Comparison of ENCODE assay signal across 14 cellular contexts in the genomic region with DNA sequence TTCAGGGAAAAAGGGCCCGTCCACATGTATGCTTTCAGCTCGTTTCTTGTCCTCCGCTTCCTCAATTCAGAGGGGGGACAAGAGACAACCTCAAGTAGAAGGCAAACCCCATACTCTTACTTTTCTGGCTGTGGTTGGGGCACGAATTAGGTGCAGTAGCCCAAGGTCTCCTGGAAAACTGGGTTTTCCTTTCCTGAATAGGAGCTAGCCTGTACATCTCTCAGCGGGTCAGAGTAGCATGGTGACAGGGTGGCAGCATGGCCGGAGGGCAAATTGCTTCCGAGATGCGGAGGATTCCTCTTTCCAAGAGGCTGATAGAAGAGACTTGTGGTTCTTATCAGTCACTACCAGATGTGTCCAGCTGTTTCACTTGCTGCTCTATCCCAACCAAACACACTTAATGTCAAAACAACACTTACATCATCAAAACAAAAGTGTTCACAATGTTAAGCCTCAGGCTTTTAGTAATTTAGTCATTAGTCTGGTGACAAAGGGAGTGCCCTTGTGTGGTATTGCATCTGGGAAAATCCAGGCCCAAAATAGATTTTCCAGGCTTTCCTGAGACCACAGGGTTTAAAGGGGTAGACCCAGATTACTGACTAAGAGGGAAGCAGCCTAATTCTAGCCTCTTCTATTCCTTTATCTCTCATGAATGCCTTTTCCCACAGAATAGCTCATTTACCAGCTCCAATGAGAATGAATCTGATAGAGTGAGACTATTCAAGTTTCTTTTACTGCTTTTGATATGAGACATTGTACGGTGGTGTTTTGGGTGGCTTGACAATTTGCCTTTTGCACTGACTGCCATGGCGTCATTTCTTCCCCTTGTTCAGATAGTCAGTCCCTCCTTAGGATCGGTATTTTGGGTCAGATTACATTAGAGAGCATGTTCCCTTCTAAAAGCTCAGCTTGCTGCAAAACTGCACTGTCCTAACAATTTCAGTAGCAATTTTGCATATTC.
DNase-seq lines count a peak whose midpoint lies in the region; ATAC-seq and TF ChIP-seq lines count a peak whose summit lies in the region.
"Had no signal": no experiment of that assay in that cellular context is flagged by ENCODE, and none has a peak within 500 bp of the region (broad histone marks: within the 10 kb centered on the region; RNA-seq: fewer than 3 reads in every experiment).

No MANE protein-coding gene starts in this region.

- H3K27me3 Mint-ChIP-seq in MCF 10A (ENCODE audit: insufficient read depth, unreplicated experiment), result no peaks in the 10 kb centered on the region

- H3K4me1 Mint-ChIP-seq in MCF 10A (ENCODE audit: insufficient read depth, unreplicated experiment), result peaks cover 38% of the 10 kb centered on the region
- H3K4me1 Mint-ChIP-seq: activated T-helper 17 cell treated with anti-CD3 and anti-CD28 coated beads, Interleukin-2, amount 50 U/mL, for 72 hours had no signal

- no peak overlapping the region for H3K9ac ChIP-seq in mammary epithelial cell (ENCODE audit: insufficient read depth, low read length)
- H3K9ac ChIP-seq: KMS-11, parathyroid adenoma had no signal

- no peak overlapping the region for H2AFZ ChIP-seq in mammary epithelial cell (ENCODE audit: low read depth, low read length)
- H2AFZ ChIP-seq: parathyroid adenoma had no signal

- no peaks in the 10 kb centered on the region for H3K79me2 ChIP-seq in mammary epithelial cell (ENCODE audit: insufficient read depth, low read length)
- H3K79me2 ChIP-seq: parathyroid adenoma had no signal

- no peaks in the 10 kb centered on the region for H3K9me3 ChIP-seq in mammary epithelial cell (replicated peaks; ENCODE audit: insufficient read depth, low read length)
- H3K9me3 ChIP-seq in left lung, result no peaks in the 10 kb centered on the region
- no peaks in the 10 kb centered on the region for H3K9me3 ChIP-seq in vagina

- ATAC-seq in left lung, result peak; percentile 63
- ATAC-seq: activated T-helper 17 cell treated with anti-CD3 and anti-CD28 coated beads, Interleukin-2, amount 50 U/mL, for 72 hours had no signal

- no peaks in the 10 kb centered on the region for H4K20me1 ChIP-seq in mammary epithelial cell (ENCODE audit: insufficient read depth, low read length)

- H3K36me3 Mint-ChIP-seq in MCF 10A (ENCODE audit: insufficient read depth, unreplicated experiment), result no peaks in the 10 kb centered on the region

- DNase-seq in mammary epithelial cell (peak; percentile 74), MCF 10A (ENCODE audit: unreplicated experiment) (no peak), epithelial cell of esophagus (ENCODE audit: low read depth) (peak; percentile 73), left lung (no peak), vagina (ENCODE audit: extremely low spot score in 2 of 2) (no peak), mesenteric fat pad (ENCODE audit: low spot score) (no peak), DMS114 treated with DMSO at 0.1 percent for 48 hours (lab: John Stamatoyannopoulos, UW; ENCODE audit: unreplicated experiment) (no peak), CD1c-positive myeloid dendritic cell (ENCODE audit: extremely low spot score) (no peak)
- DNase-seq: 8988T; activated CD4-positive, CD25-positive, alpha-beta regulatory T cell treated with anti-CD3 and anti-CD28 coated beads, Interleukin-2, amount 50 U/mL, for 72 hours had no signal

- no peak overlapping the region for H3K4me3 Mint-ChIP-seq in MCF 10A (ENCODE audit: unreplicated experiment)
- H3K4me3 Mint-ChIP-seq: activated T-helper 17 cell treated with anti-CD3 and anti-CD28 coated beads, Interleukin-2, amount 50 U/mL, for 72 hours; dendritic cell treated with granulocyte-macrophage colony-stimulating factor and Interleukin-4, amounts not matched to agents 40 ng/mL and 50 ng/mL, for 4 days had no signal

- dilution Hi-C loops in mammary epithelial cell (cut with HindIII; ENCODE audit: low sequenced_read_pairs), result no loop called here

- H3K36me3 ChIP-seq in mammary epithelial cell (ENCODE audit: insufficient read depth, low read length) (no peaks in the 10 kb centered on the region), left lung (no peaks in the 10 kb centered on the region), vagina (no peaks in the 10 kb centered on the region)

- H3K27ac ChIP-seq in mammary epithelial cell (ENCODE audit: insufficient read depth, low read depth, low read length), result no peak overlapping the region
- H3K27ac ChIP-seq in left lung, result no peak overlapping the region
- H3K27ac ChIP-seq in vagina, result peak overlapping the region; percentile 34
- H3K27ac ChIP-seq: KMS-11, parathyroid adenoma had no signal

- H3K27me3 ChIP-seq in mammary epithelial cell (ENCODE audit: insufficient read depth, low read length) (no peaks in the 10 kb centered on the region), left lung (no peaks in the 10 kb centered on the region), vagina (no peaks in the 10 kb centered on the region)

- no peak overlapping the region for H3K27ac Mint-ChIP-seq in MCF 10A (ENCODE audit: low read depth, unreplicated experiment)
- H3K27ac Mint-ChIP-seq: activated T-helper 17 cell treated with anti-CD3 and anti-CD28 coated beads, Interleukin-2, amount 50 U/mL, for 72 hours; dendritic cell treated with granulocyte-macrophage colony-stimulating factor and Interleukin-4, amounts not matched to agents 40 ng/mL and 50 ng/mL, for 4 days had no signal

- BruUV-seq in mammary epithelial cell (replicated peaks; lab: Mats Ljungman, UMichigan) (no TSS peak), MCF 10A (replicated peaks; lab: Mats Ljungman, UMichigan) (no TSS peak)

- in situ Hi-C loops in mammary epithelial cell (cut with MboI; ENCODE audit: low sequenced_read_pairs in 2 of 2), result no loop called here

- CTCF ChIA-PET in mammary epithelial cell (lab: Charles Lee; ENCODE audit: low non-redundant PET) (no interaction called here), MCF 10A (lab: Yijun Ruan, JAX) (interaction anchor here (0.6 to 0.7 kb wide), 2 partner anchors 75 to 253 kb away, joined by 3 to 4 read pairs; no protein-coding TSS in a partner anchor)

- H3K4me2 ChIP-seq in mammary epithelial cell (ENCODE audit: insufficient read depth, low read depth, low read length), result no peak overlapping the region
- H3K4me2 ChIP-seq: KMS-11 had no signal

- H3K4me3 ChIP-seq in mammary epithelial cell (replicated peaks in 1 of 3; ENCODE audit: insufficient read depth in 1 of 3, low read depth in 2 of 3, low read length in 3 of 3) (no peak overlapping the region), epithelial cell of esophagus (ENCODE audit: low read length) (no peak overlapping the region), left lung (no peak overlapping the region), vagina (no peak overlapping the region)

- WGBS in mammary epithelial cell (ENCODE audit: low coverage, missing lambda C conversion rate), result 91% methylated on average over 11 of the region's 11 CpGs

- POLR2A ChIA-PET in MCF 10A (lab: Yijun Ruan, JAX), result interaction anchor here (1.0 to 1.2 kb wide), 2 partner anchors 10 to 29 kb away, joined by 3 to 4 read pairs; no protein-coding TSS in a partner anchor

- H3K4me1 ChIP-seq in mammary epithelial cell (ENCODE audit: insufficient read depth, low read length) (peaks cover 12% of the 10 kb centered on the region), left lung (peaks cover 6 to 8% of the 10 kb centered on the region in 2 donors), vagina (peaks cover 27% of the 10 kb centered on the region)
- H3K4me1 ChIP-seq: parathyroid adenoma had no signal

- intact Hi-C loops in mammary epithelial cell (cut with micrococcal nuclease), result no loop called here
- intact Hi-C loops in MCF 10A (cut with micrococcal nuclease), result no loop called here
- intact Hi-C loops in left lung (cut with DNase I), result no loop called here
- intact Hi-C loops in vagina (cut with DNase I), result no loop called here

- no peak for TF ChIP-seq POLR2A in vagina (IDR thresholded peaks at IDR 0.05)

- no peaks in the 10 kb centered on the region for H3K9me3 Mint-ChIP-seq in MCF 10A (ENCODE audit: unreplicated experiment)
- H3K9me3 Mint-ChIP-seq: activated T-helper 17 cell treated with anti-CD3 and anti-CD28 coated beads, Interleukin-2, amount 50 U/mL, for 72 hours; dendritic cell treated with granulocyte-macrophage colony-stimulating factor and Interleukin-4, amounts not matched to agents 40 ng/mL and 50 ng/mL, for 4 days had no signal

- TF ChIP-seq CTCF in mammary epithelial cell (conservative IDR thresholded peaks at IDR 0.05 in 1 of 2, IDR thresholded peaks at IDR 0.05 in 1 of 2; ENCODE audit: extremely low read depth in 1 of 2, insufficient read depth in 1 of 2, low read depth in 1 of 2, low read length in 2 of 2), result no peak
- TF ChIP-seq CTCF in MCF 10A (IDR thresholded peaks at IDR 0.05; ENCODE audit: unreplicated experiment), result no peak
- no peak for TF ChIP-seq CTCF in epithelial cell of esophagus (IDR thresholded peaks at IDR 0.05; ENCODE audit: insufficient read depth, low read depth, low read length, missing control alignments)
- TF ChIP-seq CTCF in left lung (IDR thresholded peaks at IDR 0.05), result no peak
- no peak for TF ChIP-seq CTCF in vagina (IDR thresholded peaks at IDR 0.05)

Comparison
In these comparisons a context has a peak if more than half of its experiments do, and no peak if none do; other contexts are left out.
1. DNase-seq: peak in mammary epithelial cell (single experiment) and epithelial cell of esophagus (single experiment); none in MCF 10A (single experiment), left lung (0 of 2), vagina (0 of 2), mesenteric fat pad (single experiment), DMS114 treated with DMSO at 0.1 percent for 48 hours (single experiment) and CD1c-positive myeloid dendritic cell (single experiment).